Comparison of ENCODE assay signal across 8 cellular contexts in the genomic region with DNA sequence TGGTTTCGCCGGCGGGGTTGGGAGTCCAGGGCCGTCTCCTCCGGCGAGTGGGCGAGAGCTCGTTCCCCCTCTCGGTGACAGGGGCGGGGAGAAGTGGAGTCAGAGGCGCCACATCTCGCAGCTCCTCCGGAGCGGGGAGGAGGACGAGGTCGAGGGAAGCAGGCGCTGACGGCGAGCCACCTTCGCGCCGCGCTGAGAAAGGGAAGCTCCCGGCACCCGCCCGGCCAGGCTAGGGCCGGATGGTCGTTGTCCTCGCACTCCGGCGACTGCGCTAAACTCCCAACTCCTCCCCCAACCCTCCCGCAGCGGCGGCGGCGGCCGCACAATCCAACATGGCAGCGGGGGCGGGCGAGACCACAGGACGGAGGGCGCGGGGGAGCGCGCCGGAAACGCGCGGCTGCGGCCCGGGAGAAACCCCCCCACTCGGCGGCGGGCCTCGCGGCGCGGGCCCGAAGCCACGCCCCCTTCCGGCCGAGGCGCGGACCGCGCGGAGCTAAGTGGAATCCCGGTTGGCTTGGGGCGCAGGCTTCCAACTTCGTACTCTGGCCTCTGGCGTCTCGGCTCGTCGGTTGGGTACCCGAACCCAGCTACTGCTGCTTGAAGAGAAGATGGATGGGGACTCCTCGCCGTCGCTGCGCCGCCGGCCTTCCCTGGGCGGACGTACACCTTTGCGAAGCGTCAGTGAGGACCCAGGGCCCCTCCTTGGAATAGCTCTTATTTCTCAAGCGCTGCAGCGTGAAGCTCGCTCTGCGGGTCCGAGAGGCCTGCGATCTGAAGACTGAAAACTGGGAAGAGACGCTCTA. TPM values are rescaled to one million over a fixed set of nuclear protein-coding genes. Genes with fewer than 3 reads are reported as not detected.
DNase-seq lines count a peak whose midpoint lies in the region; ATAC-seq and TF ChIP-seq lines count a peak whose summit lies in the region.

Gene WASL, minus strand, starts transcription at position 270 of the 803 bp plus-strand sequence. Its CDS starts 269 bp downstream, at position 1.

- H3K4me1 ChIP-seq in GM23248 (ENCODE audit: insufficient read depth) (peaks cover 30% of the 10 kb centered on the region), Karpas-422 (ENCODE audit: low read length) (peaks cover 37% of the 10 kb centered on the region)

- H3K4me3 Mint-ChIP-seq in natural killer cell treated with Interleukin-12 subunit alpha and Interleukin-12 subunit beta and Interleukin-15 and Interleukin-18, amount 100 ng/mL, for 72 hours = peak within 1 kb of the TSS; percentile 90

- H3K9ac ChIP-seq in GM23248 (peak within 1 kb of the TSS; percentile 98), Karpas-422 (ENCODE audit: low read length) (peak within 1 kb of the TSS; percentile 97)

- H3K27ac Mint-ChIP-seq in natural killer cell treated with Interleukin-12 subunit alpha and Interleukin-12 subunit beta and Interleukin-15 and Interleukin-18, amount 100 ng/mL, for 72 hours = peak within 1 kb of the TSS; percentile 93 to 97

- no peaks in the 10 kb centered on the region for H3K9me3 Mint-ChIP-seq in natural killer cell treated with Interleukin-12 subunit alpha and Interleukin-12 subunit beta and Interleukin-15 and Interleukin-18, amount 100 ng/mL, for 72 hours

- WGBS in GM23248 (ENCODE audit: low coverage in 1 of 2, low lambda C conversion rate in 2 of 2, missing lambda C conversion rate in 2 of 2), 2 experiments = 1% methylated on average over 55 to 80 of the region's 93 CpGs

- H3K9me3 ChIP-seq in GM23248 (ENCODE audit: low read depth) (no peaks in the 10 kb centered on the region), Karpas-422 (ENCODE audit: low read length) (no peaks in the 10 kb centered on the region)

- ATAC-seq in natural killer cell treated with Interleukin-12 subunit alpha and Interleukin-12 subunit beta and Interleukin-15 and Interleukin-18, amount 100 ng/mL, for 72 hours = peak; percentile 93 to 94

- H3K36me3 ChIP-seq in GM23248 (ENCODE audit: low read depth) = no peaks in the 10 kb centered on the region
- peaks cover 10% of the 10 kb centered on the region for H3K36me3 ChIP-seq in Karpas-422 (ENCODE audit: insufficient read depth, low read length)

- H2AFZ ChIP-seq in GM23248 = peak within 1 kb of the TSS; percentile 94
- H2AFZ ChIP-seq in Karpas-422 (ENCODE audit: low read length) = peak within 1 kb of the TSS; percentile 98

- in situ Hi-C loops in GM23248 (cut with MboI) = no loop called here

- peaks cover 0 to 2% of the 10 kb centered on the region in 2 donors for H3K27me3 Mint-ChIP-seq in natural killer cell treated with Interleukin-12 subunit alpha and Interleukin-12 subunit beta and Interleukin-15 and Interleukin-18, amount 100 ng/mL, for 72 hours

- DNase-seq in Daoy (ENCODE audit: low read depth) = peak; percentile 98
- DNase-seq in GM23248 = peak; percentile 93
- DNase-seq in Karpas-422 = peak; percentile 96
- peak; percentile 90 for DNase-seq in RPMI7951 (ENCODE audit: low read depth)
- DNase-seq in activated effector memory CD4-positive, alpha-beta T cell treated with Interleukin-2 at 50 U/mL for 16 hours = peak; percentile 86
- peak; percentile 92 for DNase-seq in fibroblast of pulmonary artery (ENCODE audit: low read depth)
- peak; percentile 94 for DNase-seq in natural killer cell treated with Interleukin-12 subunit alpha and Interleukin-12 subunit beta and Interleukin-15 and Interleukin-18, amount 100 ng/mL, for 72 hours (ENCODE audit: low spot score)
- DNase-seq in stimulated activated naive CD4-positive, alpha-beta T cell treated with Interleukin-2 at 50 U/mL for 16 hours (lab: John Stamatoyannopoulos, UW) = peak; percentile 80

- peaks cover 20% of the 10 kb centered on the region; the same call in 1 of the 2 replicates for H4K20me1 ChIP-seq in GM23248 (ENCODE audit: insufficient read depth)
- peaks cover 14% of the 10 kb centered on the region; the same call in 1 of the 2 replicates for H4K20me1 ChIP-seq in Karpas-422 (ENCODE audit: insufficient read depth, low read depth, low read length)

- H3K4me2 ChIP-seq in GM23248 (ENCODE audit: unreplicated experiment) (peak within 1 kb of the TSS; percentile 98), Karpas-422 (ENCODE audit: low read depth, low read length, poor library complexity, severe bottlenecking) (peak within 1 kb of the TSS; percentile 89)

- H3K27ac ChIP-seq in GM23248 (peak within 1 kb of the TSS; percentile 95), Karpas-422 (ENCODE audit: low read length) (peak within 1 kb of the TSS; percentile 66)

- no peak for TF ChIP-seq CTCF in fibroblast of pulmonary artery (IDR thresholded peaks at IDR 0.05; ENCODE audit: low read length, missing control alignments)

- no peaks in the 10 kb centered on the region for H3K27me3 ChIP-seq in GM23248 (replicated peaks; ENCODE audit: insufficient read depth)
- H3K27me3 ChIP-seq in Karpas-422 (ENCODE audit: low read length) = no peaks in the 10 kb centered on the region

- peaks cover 39 to 53% of the 10 kb centered on the region in 2 donors for H3K4me1 Mint-ChIP-seq in natural killer cell treated with Interleukin-12 subunit alpha and Interleukin-12 subunit beta and Interleukin-15 and Interleukin-18, amount 100 ng/mL, for 72 hours (ENCODE audit: low read depth in 2 of 2)

- H3K9me2 ChIP-seq in GM23248 (ENCODE audit: insufficient read depth) (no peaks in the 10 kb centered on the region), Karpas-422 (replicated peaks; ENCODE audit: insufficient read depth, low read length) (no peaks in the 10 kb centered on the region)

- H3F3A ChIP-seq in GM23248 (ENCODE audit: insufficient read depth) = peaks cover 29% of the 10 kb centered on the region

- H3K79me2 ChIP-seq in GM23248 (ENCODE audit: insufficient read depth) (peaks cover 49% of the 10 kb centered on the region), Karpas-422 (ENCODE audit: low read length) (peaks cover 43% of the 10 kb centered on the region)

- H3K4me3 ChIP-seq in GM23248 (peak within 1 kb of the TSS; percentile 94), Karpas-422 (ENCODE audit: low read length) (peak within 1 kb of the TSS; percentile 82), fibroblast of pulmonary artery (replicated peaks; ENCODE audit: low read depth, low read length) (peak within 1 kb of the TSS; percentile 89)

- H3K36me3 Mint-ChIP-seq in natural killer cell treated with Interleukin-12 subunit alpha and Interleukin-12 subunit beta and Interleukin-15 and Interleukin-18, amount 100 ng/mL, for 72 hours = peaks cover 7% of the 10 kb centered on the region

RNA-seq across cellular contexts. Expression of gene WASL, which starts in this region (rescaled TPM):
- total RNA-seq in Daoy (2014; rRNA removed; shearing (Covaris generic)) = 11.0 and 12.7 TPM in 2 replicates
- total RNA-seq in GM23248 (2014; rRNA removed; shearing (Covaris generic)) = 11.6 and 13.2 TPM in 2 replicates
- polyA plus RNA-seq in GM23248 (2016; fragmentation: Nextera tagmentation; extraction: Ambion mirVana) = 20.7 and 21.5 TPM in 2 replicates
- total RNA-seq in Karpas-422 (2014; rRNA removed; shearing (Covaris generic); ENCODE audit: low replicate concordance) = 7.1 and 12.1 TPM in 2 replicates
- total RNA-seq in RPMI7951 (2014; rRNA removed; shearing (Covaris generic)) = 18.3 and 25.8 TPM in 2 replicates
- 10 to 100 TPM in 1 of 2 donors, 1 to 10 TPM in 1; 6.3 to 10.6 TPM for total RNA-seq in natural killer cell treated with Interleukin-12 subunit alpha and Interleukin-12 subunit beta and Interleukin-15 and Interleukin-18, amount 100 ng/mL, for 72 hours

Comparison
In these comparisons a context has a peak if more than half of its experiments do, and no peak if none do; other contexts are left out.
1. Peak in every context shown above with its lines: DNase-seq, ATAC-seq, H3K4me3 ChIP-seq and H3K27ac ChIP-seq.